19 cellular contexts compared by ENCODE assay signal in genomic region chr1:208595236-208595635, GRCh38.
"Had no signal": no experiment of that assay in that cellular context is flagged by ENCODE, and none has a peak within 500 bp of the region (broad histone marks: within the 10 kb centered on the region; RNA-seq: fewer than 3 reads in every experiment).

No MANE protein-coding gene starts in this region.

- DNase-seq: colonic mucosa; dermis blood vessel endothelial cell; dorsolateral prefrontal cortex; effector CD4-positive, alpha-beta T cell; effector memory CD4-positive, alpha-beta T cell; esophagus squamous epithelium; foreskin melanocyte; gastrocnemius medialis; glutamatergic neuron; head of caudate nucleus; heart right ventricle; hippocampal formation; left cardiac atrium; left ventricle myocardium inferior; mucosa of descending colon; naive B cell; naive thymus-derived CD8-positive, alpha-beta T cell had no signal

- ATAC-seq: gastrocnemius medialis; heart right ventricle; left lobe of liver; mucosa of descending colon; naive thymus-derived CD8-positive, alpha-beta T cell had no signal

- H3K36me3 ChIP-seq: colonic mucosa, esophagus squamous epithelium, gastrocnemius medialis, heart right ventricle, left ventricle myocardium inferior had no signal

- H3K27me3 ChIP-seq: colonic mucosa, gastrocnemius medialis, heart right ventricle had no signal

- H3K4me1 ChIP-seq: colonic mucosa, esophagus squamous epithelium had no signal

- H3K27ac ChIP-seq: colonic mucosa, dorsolateral prefrontal cortex, esophagus squamous epithelium, gastrocnemius medialis, heart right ventricle, left ventricle myocardium inferior had no signal

- H3K4me3 ChIP-seq: colonic mucosa, dorsolateral prefrontal cortex, esophagus squamous epithelium, gastrocnemius medialis, heart right ventricle, left ventricle myocardium inferior, lung, mucosa of descending colon had no signal

- H3K9me3 ChIP-seq: colonic mucosa, esophagus squamous epithelium, gastrocnemius medialis, heart right ventricle, left ventricle myocardium inferior, mucosa of descending colon had no signal
